ENCODE assay signal across 1 cellular context in the genomic region with DNA sequence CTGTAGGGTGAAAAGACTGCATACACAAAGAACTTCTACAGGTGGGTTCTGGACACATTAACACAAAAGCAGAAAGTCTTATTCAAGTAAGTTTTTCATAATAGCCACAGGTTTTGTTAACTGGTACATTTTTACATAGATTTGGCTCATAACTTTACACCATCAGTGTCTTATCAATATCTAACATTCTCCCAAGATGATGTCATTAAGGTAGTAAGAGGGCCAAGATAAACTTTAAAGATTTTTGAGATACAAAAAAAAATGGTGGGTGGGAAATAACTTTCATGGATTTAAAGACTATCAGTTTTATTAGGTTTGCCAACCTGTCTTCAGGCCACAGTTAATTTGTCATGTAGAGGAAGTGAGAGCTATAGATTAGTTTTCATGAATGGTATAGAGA.
TF ChIP-seq lines count a peak whose summit lies in the region.

No MANE protein-coding gene starts in this region.

TF ChIP-seq in SK-N-SH treated with all-trans-retinoic acid at 6 μM for 48 hours, 23 proteins besides CTCF, POLR2A, EP300 and RAD21 (continued from another document):
- TF ChIP-seq, protein P1, sequence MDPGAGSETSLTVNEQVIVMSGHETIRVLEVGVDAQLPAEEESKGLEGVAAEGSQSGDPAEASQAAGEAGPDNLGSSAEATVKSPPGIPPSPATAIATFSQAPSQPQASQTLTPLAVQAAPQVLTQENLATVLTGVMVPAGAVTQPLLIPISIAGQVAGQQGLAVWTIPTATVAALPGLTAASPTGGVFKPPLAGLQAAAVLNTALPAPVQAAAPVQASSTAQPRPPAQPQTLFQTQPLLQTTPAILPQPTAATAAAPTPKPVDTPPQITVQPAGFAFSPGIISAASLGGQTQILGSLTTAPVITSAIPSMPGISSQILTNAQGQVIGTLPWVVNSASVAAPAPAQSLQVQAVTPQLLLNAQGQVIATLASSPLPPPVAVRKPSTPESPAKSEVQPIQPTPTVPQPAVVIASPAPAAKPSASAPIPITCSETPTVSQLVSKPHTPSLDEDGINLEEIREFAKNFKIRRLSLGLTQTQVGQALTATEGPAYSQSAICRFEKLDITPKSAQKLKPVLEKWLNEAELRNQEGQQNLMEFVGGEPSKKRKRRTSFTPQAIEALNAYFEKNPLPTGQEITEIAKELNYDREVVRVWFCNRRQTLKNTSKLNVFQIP (CRISPR knock-in tag; IDR thresholded peaks at IDR 0.05; ENCODE audit: borderline replicate concordance, low read depth): no peak
- TF ChIP-seq ARNTL (CRISPR knock-in tag; IDR thresholded peaks at IDR 0.05; ENCODE audit: borderline replicate concordance, low read depth): no peak
- TF ChIP-seq, protein P2, sequence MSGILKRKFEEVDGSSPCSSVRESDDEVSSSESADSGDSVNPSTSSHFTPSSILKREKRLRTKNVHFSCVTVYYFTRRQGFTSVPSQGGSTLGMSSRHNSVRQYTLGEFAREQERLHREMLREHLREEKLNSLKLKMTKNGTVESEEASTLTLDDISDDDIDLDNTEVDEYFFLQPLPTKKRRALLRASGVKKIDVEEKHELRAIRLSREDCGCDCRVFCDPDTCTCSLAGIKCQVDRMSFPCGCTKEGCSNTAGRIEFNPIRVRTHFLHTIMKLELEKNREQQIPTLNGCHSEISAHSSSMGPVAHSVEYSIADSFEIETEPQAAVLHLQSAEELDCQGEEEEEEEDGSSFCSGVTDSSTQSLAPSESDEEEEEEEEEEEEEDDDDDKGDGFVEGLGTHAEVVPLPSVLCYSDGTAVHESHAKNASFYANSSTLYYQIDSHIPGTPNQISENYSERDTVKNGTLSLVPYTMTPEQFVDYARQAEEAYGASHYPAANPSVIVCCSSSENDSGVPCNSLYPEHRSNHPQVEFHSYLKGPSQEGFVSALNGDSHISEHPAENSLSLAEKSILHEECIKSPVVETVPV (CRISPR knock-in tag; IDR thresholded peaks at IDR 0.05): no peak
- TF ChIP-seq, protein P3, sequence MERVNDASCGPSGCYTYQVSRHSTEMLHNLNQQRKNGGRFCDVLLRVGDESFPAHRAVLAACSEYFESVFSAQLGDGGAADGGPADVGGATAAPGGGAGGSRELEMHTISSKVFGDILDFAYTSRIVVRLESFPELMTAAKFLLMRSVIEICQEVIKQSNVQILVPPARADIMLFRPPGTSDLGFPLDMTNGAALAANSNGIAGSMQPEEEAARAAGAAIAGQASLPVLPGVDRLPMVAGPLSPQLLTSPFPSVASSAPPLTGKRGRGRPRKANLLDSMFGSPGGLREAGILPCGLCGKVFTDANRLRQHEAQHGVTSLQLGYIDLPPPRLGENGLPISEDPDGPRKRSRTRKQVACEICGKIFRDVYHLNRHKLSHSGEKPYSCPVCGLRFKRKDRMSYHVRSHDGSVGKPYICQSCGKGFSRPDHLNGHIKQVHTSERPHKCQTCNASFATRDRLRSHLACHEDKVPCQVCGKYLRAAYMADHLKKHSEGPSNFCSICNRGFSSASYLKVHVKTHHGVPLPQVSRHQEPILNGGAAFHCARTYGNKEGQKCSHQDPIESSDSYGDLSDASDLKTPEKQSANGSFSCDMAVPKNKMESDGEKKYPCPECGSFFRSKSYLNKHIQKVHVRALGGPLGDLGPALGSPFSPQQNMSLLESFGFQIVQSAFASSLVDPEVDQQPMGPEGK (CRISPR knock-in tag; IDR thresholded peaks at IDR 0.05; ENCODE audit: borderline replicate concordance): no peak
